In genomic region chr5:95956900-95957293, GRCh38 we compare ENCODE assay signal across 1 cellular context.
TF ChIP-seq lines count a peak whose summit lies in the region.

No MANE protein-coding gene starts in this region.

TF ChIP-seq in HepG2, 621 proteins besides CTCF, POLR2A, EP300 and RAD21 (continued from another document and continues in another):
- TF ChIP-seq ZNF879 (CRISPR knock-in tag; IDR thresholded peaks at IDR 0.05), result no peak
- no peak for TF ChIP-seq HNRNPH1 (optimal IDR thresholded peaks at IDR 0.05; ENCODE audit: low read depth, low read length)
- TF ChIP-seq TFDP1 (CRISPR knock-in tag; IDR thresholded peaks at IDR 0.05; ENCODE audit: borderline replicate concordance), result no peak
- no peak for TF ChIP-seq POGK (CRISPR knock-in tag; conservative IDR thresholded peaks at IDR 0.05)
- TF ChIP-seq CBX2 (IDR thresholded peaks at IDR 0.05; ENCODE audit: low read depth, low read length), result no peak
- TF ChIP-seq CBX2 (CRISPR knock-in tag; IDR thresholded peaks at IDR 0.05; ENCODE audit: low read depth), result no peak
- no peak for TF ChIP-seq PRDM4 (CRISPR knock-in tag; IDR thresholded peaks at IDR 0.05; ENCODE audit: borderline replicate concordance)
- TF ChIP-seq SP1 (IDR thresholded peaks at IDR 0.05), result no peak
- no peak for TF ChIP-seq SP1 (CRISPR knock-in tag; IDR thresholded peaks at IDR 0.05)
- no peak for TF ChIP-seq GPBP1L1 (CRISPR knock-in tag; IDR thresholded peaks at IDR 0.05)
- TF ChIP-seq TMF1 (CRISPR knock-in tag; IDR thresholded peaks at IDR 0.05; ENCODE audit: low read depth), result no peak
- TF ChIP-seq ZFP36L1 (CRISPR knock-in tag; IDR thresholded peaks at IDR 0.05), result no peak; the same call in 1 of the 2 replicates
- TF ChIP-seq HDAC1 (CRISPR knock-in tag; IDR thresholded peaks at IDR 0.05), result 0 out of 2 replicates have a peak, but pooled peaks have one; percentile 16
- TF ChIP-seq REXO4 (CRISPR knock-in tag; IDR thresholded peaks at IDR 0.05; ENCODE audit: borderline replicate concordance), result no peak
- TF ChIP-seq SMAD1 (CRISPR knock-in tag; IDR thresholded peaks at IDR 0.05; ENCODE audit: borderline replicate concordance, low read depth), result no peak
- TF ChIP-seq MTF2 (CRISPR knock-in tag; IDR thresholded peaks at IDR 0.05; ENCODE audit: borderline replicate concordance), result no peak
- TF ChIP-seq PCBP2 (optimal IDR thresholded peaks at IDR 0.05; ENCODE audit: low read depth, low read length, poor library complexity, severe bottlenecking), result no peak
- peak; percentile 66 to 71 for TF ChIP-seq MAFK (conservative IDR thresholded peaks at IDR 0.05 in 1 of 2, IDR thresholded peaks at IDR 0.05 in 1 of 2; ENCODE audit: low read length in 2 of 2)
- TF ChIP-seq KLF16 (CRISPR knock-in tag; IDR thresholded peaks at IDR 0.05), result peak in 1 of 2 experiments; percentile 47; a peak in 1 of 4 replicates
- TF ChIP-seq MBNL3 (CRISPR knock-in tag; conservative IDR thresholded peaks at IDR 0.05), result no peak
- TF ChIP-seq ZGPAT (CRISPR knock-in tag; IDR thresholded peaks at IDR 0.05), result 0 out of 2 replicates have a peak, but pooled peaks have one; percentile 23
- no peak for TF ChIP-seq MXD3 (CRISPR knock-in tag; IDR thresholded peaks at IDR 0.05)
- TF ChIP-seq ZNF772 (CRISPR knock-in tag; IDR thresholded peaks at IDR 0.05), result no peak
- TF ChIP-seq ZNF276 (CRISPR knock-in tag; IDR thresholded peaks at IDR 0.05; ENCODE audit: low read depth), result no peak
- TF ChIP-seq ZNF383 (CRISPR knock-in tag; IDR thresholded peaks at IDR 0.05; ENCODE audit: borderline replicate concordance), result no peak
- peak; percentile 39; the same call in 1 of the 2 replicates for TF ChIP-seq FOXJ3 (CRISPR knock-in tag; IDR thresholded peaks at IDR 0.05; ENCODE audit: borderline replicate concordance)
- no peak for TF ChIP-seq ZNF431 (CRISPR knock-in tag; IDR thresholded peaks at IDR 0.05; ENCODE audit: borderline replicate concordance, low read depth)
- TF ChIP-seq ZNF747 (CRISPR knock-in tag; IDR thresholded peaks at IDR 0.05; ENCODE audit: borderline replicate concordance), result no peak
- no peak for TF ChIP-seq AGO2 (optimal IDR thresholded peaks at IDR 0.05; ENCODE audit: low read depth, low read length)
- TF ChIP-seq ZNF274 (CRISPR knock-in tag; IDR thresholded peaks at IDR 0.05), result no peak
- no peak for TF ChIP-seq KAT8 (CRISPR knock-in tag; IDR thresholded peaks at IDR 0.05)
- peak; percentile 54; the same call in 1 of the 2 replicates for TF ChIP-seq RBAK (CRISPR knock-in tag; IDR thresholded peaks at IDR 0.05)
- TF ChIP-seq HNRNPL (IDR thresholded peaks at IDR 0.05; ENCODE audit: low read depth, low read length), result no peak
- TF ChIP-seq RFXAP (CRISPR knock-in tag; IDR thresholded peaks at IDR 0.05; ENCODE audit: borderline replicate concordance), result no peak
- no peak for TF ChIP-seq MXI1 (IDR thresholded peaks at IDR 0.05; ENCODE audit: borderline replicate concordance, low read depth, low read length)
- TF ChIP-seq ZNF790 (CRISPR knock-in tag; IDR thresholded peaks at IDR 0.05; ENCODE audit: borderline replicate concordance), result no peak
- no peak for TF ChIP-seq UBTF (CRISPR knock-in tag; IDR thresholded peaks at IDR 0.05)
- no peak for TF ChIP-seq ZNF703 (CRISPR knock-in tag; IDR thresholded peaks at IDR 0.05; ENCODE audit: borderline replicate concordance)
- no peak for TF ChIP-seq HMGXB4 (CRISPR knock-in tag; IDR thresholded peaks at IDR 0.05; ENCODE audit: borderline replicate concordance in 1 of 2, low read depth in 1 of 2)
- TF ChIP-seq ZNF24 (IDR thresholded peaks at IDR 0.05), result no peak
- TF ChIP-seq HNF4A (CRISPR knock-in tag; IDR thresholded peaks at IDR 0.05), result peak; percentile 37
- TF ChIP-seq RNF219 (CRISPR knock-in tag; IDR thresholded peaks at IDR 0.05), result no peak
- TF ChIP-seq PBX2 (CRISPR knock-in tag; IDR thresholded peaks at IDR 0.05), result no peak
- TF ChIP-seq SNRNP70 (IDR thresholded peaks at IDR 0.05; ENCODE audit: low read depth, low read length), result no peak
- no peak for TF ChIP-seq ZNF776 (CRISPR knock-in tag; IDR thresholded peaks at IDR 0.05)
- 0 out of 2 replicates have a peak, but pooled peaks have one; percentile 24 for TF ChIP-seq ZNF644 (CRISPR knock-in tag; IDR thresholded peaks at IDR 0.05; ENCODE audit: low read depth)
- no peak for TF ChIP-seq SIX4 (CRISPR knock-in tag; IDR thresholded peaks at IDR 0.05)
- TF ChIP-seq PHF8 (CRISPR knock-in tag; IDR thresholded peaks at IDR 0.05), result no peak
- no peak for TF ChIP-seq NFIB (CRISPR knock-in tag; IDR thresholded peaks at IDR 0.05; ENCODE audit: borderline replicate concordance)
